23 cellular contexts compared by ENCODE assay signal in the genomic region with DNA sequence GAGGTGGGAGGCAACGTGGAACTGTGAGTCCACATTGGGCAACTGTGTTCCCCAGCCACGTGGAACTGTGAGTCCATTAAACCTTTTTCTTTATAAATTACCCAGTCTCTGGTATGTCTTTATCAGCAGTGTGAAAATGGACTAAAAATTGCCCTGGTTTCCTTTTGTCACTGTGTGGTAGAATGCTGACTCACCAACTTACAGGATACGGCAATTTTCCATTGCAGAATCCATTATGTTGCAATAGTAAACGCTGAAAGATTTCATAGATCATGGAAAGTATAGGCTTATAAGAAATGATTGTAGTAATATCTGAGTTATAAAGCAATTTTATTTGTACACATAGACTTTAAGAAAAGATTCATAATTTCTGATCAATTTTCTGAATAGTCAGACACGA.
A peak's percentile ranks its signal among the peaks of the same experiment; 100 is the strongest.
DNase-seq lines count a peak whose midpoint lies in the region; ATAC-seq, FAIRE-seq and TF ChIP-seq lines count a peak whose summit lies in the region.
"Had no signal": no experiment of that assay in that cellular context is flagged by ENCODE, and none has a peak within 500 bp of the region (broad histone marks: within the 10 kb centered on the region; RNA-seq: fewer than 3 reads in every experiment).

No MANE protein-coding gene starts in this region.

- no peaks in the 10 kb centered on the region for H3K9me1 ChIP-seq in K562 (ENCODE audit: control insufficient read depth, insufficient read depth, low read length)

- H3K27me3 ChIP-seq in K562 (ENCODE audit: control insufficient read depth in 2 of 2, insufficient read depth in 2 of 2, low read length in 2 of 2) (no peaks in the 10 kb centered on the region), HepG2 (ENCODE audit: control insufficient read depth in 1 of 2, insufficient read depth in 2 of 2, low read length in 2 of 2) (no peaks in the 10 kb centered on the region)
- H3K27me3 ChIP-seq in CD4-positive, alpha-beta T cell (ENCODE audit: control insufficient read depth, insufficient read depth, low read length): no peaks in the 10 kb centered on the region
- H3K27me3 ChIP-seq: BE2C, body of pancreas, pancreas had no signal

- TF ChIP-seq POLR2A in K562 (conservative IDR thresholded peaks at IDR 0.05): no peak
- no peak for TF ChIP-seq POLR2A in HepG2 (IDR thresholded peaks at IDR 0.05; ENCODE audit: insufficient read depth in 1 of 2, low read depth in 2 of 2, low read length in 2 of 2)

- no peaks in the 10 kb centered on the region for H3K27me3 Mint-ChIP-seq in CD4-positive, alpha-beta T cell
- H3K27me3 Mint-ChIP-seq: activated CD4-positive, alpha-beta T cell treated with anti-CD3 and anti-CD28 coated beads, Interleukin-2, amount 10 ng/mL, durations not matched to agents 24 days and 14 days; naive thymus-derived CD4-positive, alpha-beta T cell had no signal

- no peak for TF ChIP-seq CTCF in K562 (IDR thresholded peaks at IDR 0.05 in 2 of 3, conservative IDR thresholded peaks at IDR 0.05 in 1 of 3; ENCODE audit: insufficient read depth in 2 of 3, low read depth in 1 of 3, low read length in 3 of 3)
- no peak for TF ChIP-seq CTCF in HepG2 (CRISPR knock-in tag; IDR thresholded peaks at IDR 0.05)
- no peak for TF ChIP-seq CTCF in CD4-positive, alpha-beta T cell (IDR thresholded peaks at IDR 0.05)

- H3K36me3 Mint-ChIP-seq in CD4-positive, alpha-beta T cell (ENCODE audit: low read depth): no peaks in the 10 kb centered on the region
- H3K36me3 Mint-ChIP-seq: immature natural killer cell; naive thymus-derived CD4-positive, alpha-beta T cell had no signal

- intact Hi-C loops in K562 (cut with micrococcal nuclease) (no loop called here), HepG2 (cut with micrococcal nuclease; ENCODE audit: unreplicated experiment) (no loop called here)
- intact Hi-C loops in CD4-positive, alpha-beta T cell (cut with DNase I, micrococcal nuclease): no loop called here

- H3K9me3 ChIP-seq in K562 (replicated peaks; ENCODE audit: control insufficient read depth, insufficient read depth, low read depth, low read length) (peaks cover 3% of the 10 kb centered on the region; the same call in 1 of the 2 replicates), HepG2 (ENCODE audit: low read length) (no peaks in the 10 kb centered on the region)
- H3K9me3 ChIP-seq in CD4-positive, alpha-beta T cell (ENCODE audit: control insufficient read depth, low read length): no peaks in the 10 kb centered on the region
- H3K9me3 ChIP-seq: BE2C, body of pancreas, pancreas had no signal

- H3K27ac ChIP-seq in K562 (ENCODE audit: extremely low read depth, low read depth, low read length): no peak overlapping the region
- H3K27ac ChIP-seq in HepG2 (ENCODE audit: extremely low read length, insufficient read depth, low read length): no peak overlapping the region
- no peak overlapping the region for H3K27ac ChIP-seq in CD4-positive, alpha-beta T cell (ENCODE audit: low read depth, low read length)
- H3K27ac ChIP-seq: body of pancreas, pancreas had no signal

- no peak for TF ChIP-seq RAD21 in K562 (CRISPR knock-in tag; conservative IDR thresholded peaks at IDR 0.05 in 1 of 2, IDR thresholded peaks at IDR 0.05 in 1 of 2)
- TF ChIP-seq RAD21 in HepG2 (CRISPR knock-in tag; IDR thresholded peaks at IDR 0.05): no peak

- no peak overlapping the region for H3K4me3 ChIP-seq in K562
- no peak overlapping the region for H3K4me3 ChIP-seq in HepG2 (replicated peaks in 1 of 3; ENCODE audit: insufficient read depth in 1 of 3, low read depth in 2 of 3, low read length in 3 of 3)
- H3K4me3 ChIP-seq: body of pancreas, pancreas had no signal

- H3K4me3 Mint-ChIP-seq in CD4-positive, alpha-beta T cell: no peak overlapping the region
- H3K4me3 Mint-ChIP-seq: activated CD4-positive, alpha-beta T cell treated with anti-CD3 and anti-CD28 coated beads, Interleukin-2, amount 10 ng/mL, durations not matched to agents 24 days and 14 days; activated naive CD4-positive, alpha-beta T cell treated with anti-CD3 and anti-CD28 coated beads for 36 hours; H9; immature natural killer cell; naive thymus-derived CD4-positive, alpha-beta T cell had no signal

- H3K9ac ChIP-seq in K562 (ENCODE audit: insufficient read depth in 1 of 2, low read depth in 2 of 2, low read length in 2 of 2) (no peak overlapping the region), HepG2 (ENCODE audit: insufficient read depth, low read depth, low read length) (no peak overlapping the region)

- BruUV-seq in K562 (replicated peaks; lab: Mats Ljungman, UMichigan) (no TSS peak), HepG2 (replicated peaks; lab: Mats Ljungman, UMichigan) (no TSS peak)

- H2AFZ ChIP-seq in K562 (ENCODE audit: low read depth, low read length): no peak overlapping the region
- no peak overlapping the region for H2AFZ ChIP-seq in HepG2 (ENCODE audit: low read length)

- no peak for FAIRE-seq in K562 (lab: Jason Lieb, UNC)
- FAIRE-seq in HepG2 (lab: Jason Lieb, UNC): no peak
- FAIRE-seq: pancreas had no signal

- H4K20me1 ChIP-seq in K562 (replicated peaks; ENCODE audit: control insufficient read depth, insufficient read depth, low read length) (no peaks in the 10 kb centered on the region), HepG2 (ENCODE audit: insufficient read depth, low read length) (no peaks in the 10 kb centered on the region)

- 5% methylated on average over 5 of the region's 5 CpGs for WGBS in K562 (ENCODE audit: insufficient coverage, low coverage, missing lambda C conversion rate)
- 41% methylated on average over 5 of the region's 5 CpGs for WGBS in HepG2 (ENCODE audit: low lambda C conversion rate)

- H3K4me2 ChIP-seq in K562 (ENCODE audit: insufficient read depth, low read length) (no peak overlapping the region), HepG2 (ENCODE audit: low read depth, low read length) (no peak overlapping the region)

- TF ChIP-seq EP300 in K562 (IDR thresholded peaks at IDR 0.05; ENCODE audit: low read length) (no peak), HepG2 (IDR thresholded peaks at IDR 0.05; ENCODE audit: low read depth in 2 of 2, low read length in 2 of 2) (no peak), HepG2 (CRISPR knock-in tag; IDR thresholded peaks at IDR 0.05; ENCODE audit: borderline replicate concordance) (no peak)

- POLR2A ChIA-PET in K562 (lab: Yijun Ruan, JAX): no interaction called here
- POLR2A ChIA-PET in HepG2 (lab: Yijun Ruan, JAX): no interaction called here
- POLR2A ChIA-PET in CD4-positive, alpha-beta T cell (lab: Charles Lee): no interaction called here

- ATAC-seq in K562 (no peak), HepG2 (no peak), HG03439 (IDR thresholded peaks at IDR 0.05; ENCODE audit: unreplicated experiment) (no peak)
- no peak for ATAC-seq in CD4-positive, alpha-beta T cell (ENCODE audit: poor library complexity)
- ATAC-seq: body of pancreas; naive thymus-derived CD4-positive, alpha-beta T cell; pancreas had no signal

- H3K9me3 Mint-ChIP-seq in CD4-positive, alpha-beta T cell: no peaks in the 10 kb centered on the region
- H3K9me3 Mint-ChIP-seq: activated CD4-positive, alpha-beta T cell treated with anti-CD3 and anti-CD28 coated beads, Interleukin-2, amount 10 ng/mL, durations not matched to agents 24 days and 14 days; H9; naive thymus-derived CD4-positive, alpha-beta T cell had no signal

- no peaks in the 10 kb centered on the region for H3K79me2 ChIP-seq in K562 (ENCODE audit: control insufficient read depth, insufficient read depth, low read length)
- no peaks in the 10 kb centered on the region for H3K79me2 ChIP-seq in HepG2 (ENCODE audit: insufficient read depth, low read length)

- CTCF ChIA-PET in K562 (lab: Yijun Ruan, JAX; ENCODE audit: low intra/inter-chr PET ratio) (no interaction called here), HepG2 (lab: Yijun Ruan, JAX; ENCODE audit: low intra/inter-chr PET ratio, low total read pairs) (no interaction called here)
- CTCF ChIA-PET in CD4-positive, alpha-beta T cell (lab: Charles Lee): no interaction called here

- no peaks in the 10 kb centered on the region for H3K4me1 ChIP-seq in K562 (replicated peaks in 1 of 2; ENCODE audit: control insufficient read depth in 2 of 2, insufficient read depth in 2 of 2, low read length in 2 of 2)
- no peaks in the 10 kb centered on the region for H3K4me1 ChIP-seq in HepG2 (ENCODE audit: insufficient read depth, low read length)
- H3K4me1 ChIP-seq: BE2C, body of pancreas, pancreas had no signal

- H3K4me1 Mint-ChIP-seq in CD4-positive, alpha-beta T cell (ENCODE audit: low read depth): no peaks in the 10 kb centered on the region
- H3K4me1 Mint-ChIP-seq: activated CD4-positive, alpha-beta T cell treated with anti-CD3 and anti-CD28 coated beads, Interleukin-2, amount 10 ng/mL, durations not matched to agents 24 days and 14 days; H9; immature natural killer cell; naive thymus-derived CD4-positive, alpha-beta T cell had no signal

- no peak overlapping the region for H3K27ac Mint-ChIP-seq in CD4-positive, alpha-beta T cell
- H3K27ac Mint-ChIP-seq: activated CD4-positive, alpha-beta T cell treated with anti-CD3 and anti-CD28 coated beads, Interleukin-2, amount 10 ng/mL, durations not matched to agents 24 days and 14 days; activated naive CD4-positive, alpha-beta T cell treated with anti-CD3 and anti-CD28 coated beads for 36 hours; H9; immature natural killer cell; naive thymus-derived CD4-positive, alpha-beta T cell had no signal

- DNase-seq in GF-D8 (lab: John Stamatoyannopoulos, UW): peak; percentile 18
- DNase-seq in MV-4-11 (lab: John Stamatoyannopoulos, UW): peak; percentile 90
- DNase-seq in K562 (ENCODE audit: extremely low read depth in 1 of 4, low spot score in 3 of 4): no peak
- no peak for DNase-seq in HepG2 (ENCODE audit: low spot score)
- DNase-seq in CD4-positive, alpha-beta T cell: no peak
- no peak for DNase-seq in hippocampal formation (lab: John Stamatoyannopoulos, UW)
- DNase-seq: activated CD4-positive, alpha-beta T cell treated with anti-CD3 and anti-CD28 coated beads, Interleukin-2, amount 10 ng/mL, durations not matched to agents 24 days and 14 days; activated naive CD4-positive, alpha-beta T cell treated with anti-CD3 and anti-CD28 coated beads for 36 hours; activated T-cell treated with anti-CD3 and anti-CD28 coated beads for 4 hours; BE2C; body of pancreas; dermis blood vessel endothelial cell; DMS 273 treated with DMSO at 0.1 percent for 48 hours; H9; head of caudate nucleus; immature natural killer cell; naive thymus-derived CD4-positive, alpha-beta T cell; NCI-H1694 treated with DMSO at 0.1 percent for 48 hours; NCI-H345; pancreas; SHP77 treated with DMSO at 0.1 percent for 48 hours; T1000 had no signal

- H3K36me3 ChIP-seq in K562 (ENCODE audit: control insufficient read depth, insufficient read depth, low read length) (no peaks in the 10 kb centered on the region), HepG2 (replicated peaks in 1 of 2; ENCODE audit: control insufficient read depth in 1 of 2, insufficient read depth in 2 of 2, low read length in 2 of 2) (no peaks in the 10 kb centered on the region)
- H3K36me3 ChIP-seq: BE2C, pancreas had no signal

- in situ Hi-C loops in K562 (cut with MboI): no loop called here
- in situ Hi-C loops in HepG2 (cut with HindIII; ENCODE audit: extremely low pct_ligation_motif_present, low pct_unique_long_range_greater_than_20kb): no loop called here

TF ChIP-seq in K562, 482 proteins besides CTCF, POLR2A, EP300 and RAD21 (continues in another document):
- TF ChIP-seq FOS (IDR thresholded peaks at IDR 0.05; ENCODE audit: extremely low read depth, insufficient read length): no peak

Comparison
In these comparisons a context has a peak if more than half of its experiments do, and no peak if none do; other contexts are left out.
1. DNase-seq: peak in GF-D8 (single experiment) and MV-4-11 (single experiment); none in K562 (0 of 4), HepG2 (single experiment), CD4-positive, alpha-beta T cell (0 of 10) and hippocampal formation (0 of 2).